ENCODE assay signal across 8 cellular contexts in genomic region chr4:83010522-83011318, GRCh38. TPM values are rescaled to one million over a fixed set of nuclear protein-coding genes. Genes with fewer than 3 reads are reported as not detected.
A peak's percentile ranks its signal among the peaks of the same experiment; 100 is the strongest.
DNase-seq lines count a peak whose midpoint lies in the region; ATAC-seq and TF ChIP-seq lines count a peak whose summit lies in the region.

LIN54 (minus strand) TSS chr4:83010823; CDS start chr4:82984844, 25,979 bp downstream.

- POLR2A ChIA-PET in SK-N-SH (lab: Yijun Ruan, JAX) = interaction anchor here (3.9 kb wide), 1 partner anchor 24 kb away, joined by 34 read pairs; the partner anchor contains the start of gene COPS4

- H3K79me2 ChIP-seq in SK-N-SH (ENCODE audit: insufficient read depth) = peaks cover 68% of the 10 kb centered on the region

- TF ChIP-seq CTCF in SK-N-SH (IDR thresholded peaks at IDR 0.05) (no peak), gastroesophageal sphincter (IDR thresholded peaks at IDR 0.05) (peak in 1 of 4 experiments; percentile 19)

- H2AFZ ChIP-seq in SK-N-SH (ENCODE audit: low read depth) = peak within 1 kb of the TSS; percentile 92

- no peaks in the 10 kb centered on the region for H4K20me1 ChIP-seq in SK-N-SH (ENCODE audit: insufficient read depth)

- intact Hi-C loops in activated naive CD4-positive, alpha-beta T cell treated with anti-CD3 and anti-CD28 coated beads for 36 hours (cut with micrococcal nuclease) = loop anchor here (1.0 to 5.0 kb wide), 2 partner anchors 105 to 723 kb away; no protein-coding TSS in a partner anchor

- H3K9me3 Mint-ChIP-seq in activated naive CD4-positive, alpha-beta T cell treated with anti-CD3 and anti-CD28 coated beads for 36 hours = no peaks in the 10 kb centered on the region

- H3K4me3 Mint-ChIP-seq in activated naive CD4-positive, alpha-beta T cell treated with anti-CD3 and anti-CD28 coated beads for 36 hours = peak within 1 kb of the TSS; percentile 95

- H3K4me1 Mint-ChIP-seq in activated naive CD4-positive, alpha-beta T cell treated with anti-CD3 and anti-CD28 coated beads for 36 hours (ENCODE audit: low read depth) = peaks cover 41% of the 10 kb centered on the region

- peak within 1 kb of the TSS; percentile 98 for H3K4me2 ChIP-seq in SK-N-SH

- no peak for TF ChIP-seq RAD21 in Ishikawa (IDR thresholded peaks at IDR 0.05; ENCODE audit: low read depth)
- TF ChIP-seq RAD21 in SK-N-SH (IDR thresholded peaks at IDR 0.05; ENCODE audit: low read length) = no peak

- peak in 1 of 2 donors; percentile 7 for TF ChIP-seq POLR2A in gastroesophageal sphincter (IDR thresholded peaks at IDR 0.05)

- H3K9me3 ChIP-seq in SK-N-SH (no peaks in the 10 kb centered on the region), gastroesophageal sphincter (no peaks in the 10 kb centered on the region)

- CTCF ChIA-PET in SK-N-SH (lab: Yijun Ruan, JAX) = interaction anchor here (0.7 to 1.7 kb wide), 4 partner anchors 29 to 250 kb away, joined by 3 to 4 read pairs (median 4); partner anchors contain the start of gene THAP9
- CTCF ChIA-PET in activated naive CD4-positive, alpha-beta T cell treated with anti-CD3 and anti-CD28 coated beads for 36 hours (lab: Charles Lee) = interaction anchor here (0.6 to 3.2 kb wide), 7 partner anchors 23 to 272 kb away, joined by 3 to 20 read pairs (median 4); partner anchors contain the start of genes COPS4 and THAP9

- H3K27me3 ChIP-seq in SK-N-SH (ENCODE audit: insufficient read depth) (no peaks in the 10 kb centered on the region), gastroesophageal sphincter (no peaks in the 10 kb centered on the region)

- H3F3A ChIP-seq in SK-N-SH (replicated peaks; ENCODE audit: insufficient read depth) = peaks cover 18% of the 10 kb centered on the region

- DNase-seq in DMS153 (lab: John Stamatoyannopoulos, UW) (peak; percentile 36), SK-N-SH (peak; percentile 88), nucleus accumbens (lab: John Stamatoyannopoulos, UW) (peak in 55 of 56 donors; percentile 19 to 86 (median 65)), superior temporal gyrus (ENCODE audit: extremely low spot score) (peak; percentile 44)
- DNase-seq in activated naive CD4-positive, alpha-beta T cell treated with anti-CD3 and anti-CD28 coated beads for 36 hours = peak; percentile 89

- H3K36me3 ChIP-seq in SK-N-SH (replicated peaks in 1 of 2; ENCODE audit: control insufficient read depth in 1 of 2, insufficient read depth in 2 of 2, low read length in 1 of 2) = no peaks in the 10 kb centered on the region
- no peaks in the 10 kb centered on the region for H3K36me3 ChIP-seq in gastroesophageal sphincter

- peak within 1 kb of the TSS; percentile 92 for H3K27ac Mint-ChIP-seq in activated naive CD4-positive, alpha-beta T cell treated with anti-CD3 and anti-CD28 coated beads for 36 hours

- peak; percentile 48 for ATAC-seq in GM21515 (IDR thresholded peaks at IDR 0.05; ENCODE audit: unreplicated experiment)
- peak; percentile 46 for ATAC-seq in gastroesophageal sphincter

- TF ChIP-seq EP300 in Ishikawa (IDR thresholded peaks at IDR 0.05; ENCODE audit: borderline replicate concordance) (no peak), SK-N-SH (IDR thresholded peaks at IDR 0.05; ENCODE audit: borderline replicate concordance in 1 of 2, low read depth in 1 of 2, low read length in 1 of 2) (no peak), gastroesophageal sphincter (IDR thresholded peaks at IDR 0.05) (no peak)

- WGBS in SK-N-SH (ENCODE audit: low lambda C conversion rate) = 0% methylated on average over 14 of the region's 54 CpGs
- WGBS in gastroesophageal sphincter (ENCODE audit: low coverage in 1 of 2), 2 donors = 3 to 4% methylated on average over 3 to 9 of the region's 54 CpGs

- H3K9me2 ChIP-seq in SK-N-SH = no peaks in the 10 kb centered on the region

- peaks cover 2% of the 10 kb centered on the region for H3K36me3 Mint-ChIP-seq in activated naive CD4-positive, alpha-beta T cell treated with anti-CD3 and anti-CD28 coated beads for 36 hours (ENCODE audit: low read depth)

- H3K27me3 Mint-ChIP-seq in activated naive CD4-positive, alpha-beta T cell treated with anti-CD3 and anti-CD28 coated beads for 36 hours (ENCODE audit: low read depth) = no peaks in the 10 kb centered on the region

- H3K4me3 ChIP-seq in SK-N-SH (ENCODE audit: low read depth in 2 of 2, low read length in 1 of 2) (peak within 1 kb of the TSS; percentile 88 to 95), gastroesophageal sphincter (peak within 1 kb of the TSS; percentile 72 to 90)

- H3K27ac ChIP-seq in SK-N-SH (ENCODE audit: low read depth in 2 of 2, low read length in 1 of 2) (peak within 1 kb of the TSS; percentile 82 to 85), gastroesophageal sphincter (peak within 1 kb of the TSS; percentile 87 to 97 (median 92))

- H3K4me1 ChIP-seq in SK-N-SH (ENCODE audit: control insufficient read depth in 1 of 2, insufficient read depth in 2 of 2, low read depth in 1 of 2, low read length in 1 of 2) (peaks cover 4 to 12% of the 10 kb centered on the region in 2 experiments; a peak in 2 of 4 replicates), gastroesophageal sphincter (peaks cover 0 to 51% (median 13%) of the 10 kb centered on the region in 3 donors)

- H3K9ac ChIP-seq in SK-N-SH = peak within 1 kb of the TSS; percentile 90

TF ChIP-seq in Ishikawa, 13 proteins besides CTCF, POLR2A, EP300 and RAD21:
- TF ChIP-seq FOXM1 (IDR thresholded peaks at IDR 0.05; ENCODE audit: borderline replicate concordance, low read depth) (no peak), TAF1 (IDR thresholded peaks at IDR 0.05; ENCODE audit: low read depth) (peak; percentile 5; the same call in 1 of the 2 replicates), YY1 (IDR thresholded peaks at IDR 0.05; ENCODE audit: low read depth) (peak; percentile 78; the same call in 1 of the 2 replicates), CREB1 (IDR thresholded peaks at IDR 0.05; ENCODE audit: low read depth) (0 out of 2 replicates have a peak, but pooled peaks have one; percentile 5)

TF ChIP-seq in SK-N-SH, 30 proteins besides CTCF, POLR2A, EP300 and RAD21:
- TF ChIP-seq FOXJ3 (CRISPR knock-in tag; IDR thresholded peaks at IDR 0.05) = no peak
- TF ChIP-seq YY1 (IDR thresholded peaks at IDR 0.05; ENCODE audit: low read depth) = peak; percentile 81
- no peak for TF ChIP-seq MEF2A (IDR thresholded peaks at IDR 0.05; ENCODE audit: borderline replicate concordance, low read depth)
- TF ChIP-seq SIN3A (IDR thresholded peaks at IDR 0.05; ENCODE audit: borderline replicate concordance, low read depth, low read length) = peak; percentile 92
- no peak; the same call in 1 of the 2 replicates for TF ChIP-seq TAF1 (IDR thresholded peaks at IDR 0.05; ENCODE audit: borderline replicate concordance, low read depth, low read length)
- peak; percentile 30; the same call in 1 of the 2 replicates for TF ChIP-seq GABPA (IDR thresholded peaks at IDR 0.05; ENCODE audit: low read depth)
- 0 out of 2 replicates have a peak, but pooled peaks have one; percentile 4 for TF ChIP-seq RCOR1 (IDR thresholded peaks at IDR 0.05; ENCODE audit: low read length)
- peak; percentile 92 for TF ChIP-seq MXI1 (IDR thresholded peaks at IDR 0.05; ENCODE audit: low read depth, low read length)

RNA-seq across cellular contexts. Expression of gene LIN54, which starts in this region (rescaled TPM):
- 6.4 and 8.0 TPM in 2 replicates for polyA plus RNA-seq in SK-N-SH (2012; rRNA removed)
- 7.4 and 7.5 TPM in 2 replicates for polyA plus RNA-seq in SK-N-SH (2012; cell fraction: cytosol; rRNA removed)
- polyA plus RNA-seq in SK-N-SH (2012; cell fraction: nucleus; rRNA removed) = 2.4 and 5.7 TPM in 2 replicates
- 10 to 100 TPM; 17.0 to 17.1 TPM for total RNA-seq in activated naive CD4-positive, alpha-beta T cell treated with anti-CD3 and anti-CD28 coated beads for 36 hours
- 10 to 100 TPM in 2 of 4 donors, 1 to 10 TPM in 2; 7.8 to 15.3 (median 10.2) TPM for total RNA-seq in gastroesophageal sphincter

Comparison
In these comparisons a context has a peak if more than half of its experiments do, and no peak if none do; other contexts are left out.
1. Peak in every context shown above with its lines: DNase-seq, ATAC-seq, H3K4me3 ChIP-seq and H3K27ac ChIP-seq.
2. DNase-seq: peak in every context shown above with its lines; median percentile 89 in activated naive CD4-positive, alpha-beta T cell treated with anti-CD3 and anti-CD28 coated beads for 36 hours; 88 in SK-N-SH; 65 in nucleus accumbens; 44 in superior temporal gyrus; 36 in DMS153.